9 cellular contexts compared by ENCODE assay signal in the genomic region with DNA sequence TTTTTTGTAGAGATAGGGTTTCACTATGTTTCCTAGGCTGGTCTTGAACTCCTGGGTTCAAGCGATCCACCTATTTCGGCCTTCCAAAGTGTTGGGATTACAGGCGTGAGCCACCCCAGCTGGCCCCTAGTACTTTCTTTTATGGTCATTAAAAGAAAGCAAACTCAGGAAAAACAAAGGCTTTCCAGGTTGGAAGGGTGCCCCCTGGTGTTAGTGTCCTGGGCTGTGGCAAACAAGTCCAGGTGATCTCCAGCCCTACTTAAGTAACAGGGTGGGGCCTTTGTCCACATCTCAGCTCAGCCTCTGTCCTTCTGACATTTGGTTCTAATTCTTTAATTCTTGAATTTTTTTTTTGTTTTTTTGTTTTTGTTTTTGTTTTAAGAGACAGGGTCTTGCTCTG. TPM values are rescaled to one million over a fixed set of nuclear protein-coding genes. Genes with fewer than 3 reads are reported as not detected.
DNase-seq lines count a peak whose midpoint lies in the region; ATAC-seq and TF ChIP-seq lines count a peak whose summit lies in the region.
"Had no signal": no experiment of that assay in that cellular context is flagged by ENCODE, and none has a peak within 500 bp of the region (broad histone marks: within the 10 kb centered on the region; RNA-seq: fewer than 3 reads in every experiment).

No MANE protein-coding gene starts in this region.

- no peaks in the 10 kb centered on the region for H3K9me3 Mint-ChIP-seq in stimulated activated memory B cell treated with anti-CD40 and anti-IgM and Interleukin-4, amounts not matched to agents 10 μg/mL and 1 μg/mL and 100 μg/mL, for 72 hours
- H3K9me3 Mint-ChIP-seq: IgD-negative memory B cell had no signal

- H3K4me3 ChIP-seq in BLaER1 (no peak overlapping the region), H7 (ENCODE audit: insufficient read depth, low read depth, low read length) (no peak overlapping the region), WERI-Rb-1 (ENCODE audit: low read depth, low read length) (no peak overlapping the region), fibroblast of mammary gland (ENCODE audit: control insufficient read depth, low read depth, low read length) (no peak overlapping the region)

- DNase-seq in H7 (peak; percentile 80), WERI-Rb-1 (peak; percentile 76), fibroblast of mammary gland (ENCODE audit: low read depth) (peak; percentile 69), midbrain (lab: John Stamatoyannopoulos, UW) (no peak), KG1 (lab: John Stamatoyannopoulos, UW) (no peak)
- peak; percentile 55 to 56 for DNase-seq in stimulated activated CD4-positive, alpha-beta T cell treated with anti-CD3 and anti-CD28 coated beads, Interleukin-2, amount 100 ng/mL, for 24 hours

- H3K9ac ChIP-seq in BLaER1, result no peak overlapping the region

- peaks cover 75% of the 10 kb centered on the region for H3K4me1 ChIP-seq in BLaER1

- H3K4me1 Mint-ChIP-seq in stimulated activated memory B cell treated with anti-CD40 and anti-IgM and Interleukin-4, amounts not matched to agents 10 μg/mL and 1 μg/mL and 100 μg/mL, for 72 hours, result peaks cover 4% of the 10 kb centered on the region

- no peaks in the 10 kb centered on the region for H3K36me3 Mint-ChIP-seq in stimulated activated memory B cell treated with anti-CD40 and anti-IgM and Interleukin-4, amounts not matched to agents 10 μg/mL and 1 μg/mL and 100 μg/mL, for 72 hours

- peak; percentile 73 for TF ChIP-seq CTCF in WERI-Rb-1 (IDR thresholded peaks at IDR 0.05; ENCODE audit: low read depth, low read length)
- peak; percentile 60 for TF ChIP-seq CTCF in fibroblast of mammary gland (conservative IDR thresholded peaks at IDR 0.05; ENCODE audit: control insufficient read depth, insufficient read depth, low read depth, low read length)

- H3K27ac ChIP-seq in BLaER1 (peak overlapping the region; percentile 51; the same call in 1 of the 2 replicates), WERI-Rb-1 (no peak overlapping the region)

- H4K20me1 ChIP-seq in BLaER1, result peaks cover 65% of the 10 kb centered on the region

- no peak overlapping the region for H3K4me3 Mint-ChIP-seq in stimulated activated memory B cell treated with anti-CD40 and anti-IgM and Interleukin-4, amounts not matched to agents 10 μg/mL and 1 μg/mL and 100 μg/mL, for 72 hours
- H3K4me3 Mint-ChIP-seq: IgD-negative memory B cell had no signal

- H3K4me2 ChIP-seq in BLaER1, result peak overlapping the region; percentile 95

- no peaks in the 10 kb centered on the region for H3K27me3 Mint-ChIP-seq in stimulated activated memory B cell treated with anti-CD40 and anti-IgM and Interleukin-4, amounts not matched to agents 10 μg/mL and 1 μg/mL and 100 μg/mL, for 72 hours

- ATAC-seq in stimulated activated memory B cell treated with anti-CD40 and anti-IgM and Interleukin-4, amounts not matched to agents 10 μg/mL and 1 μg/mL and 100 μg/mL, for 72 hours, result no peak

- H3K9me3 ChIP-seq in BLaER1 (no peaks in the 10 kb centered on the region), WERI-Rb-1 (ENCODE audit: severe bottlenecking) (no peaks in the 10 kb centered on the region)

- H3K27ac Mint-ChIP-seq in stimulated activated memory B cell treated with anti-CD40 and anti-IgM and Interleukin-4, amounts not matched to agents 10 μg/mL and 1 μg/mL and 100 μg/mL, for 72 hours, result no peak overlapping the region
- H3K27ac Mint-ChIP-seq: IgD-negative memory B cell had no signal

- H3K36me3 ChIP-seq in BLaER1, result peaks cover 50% of the 10 kb centered on the region
- H3K36me3 ChIP-seq in H7 (replicated peaks; ENCODE audit: control insufficient read depth, insufficient read depth, low read length), result peaks cover 7% of the 10 kb centered on the region
- H3K36me3 ChIP-seq in WERI-Rb-1, result peaks cover 27% of the 10 kb centered on the region

- no peaks in the 10 kb centered on the region for H3K27me3 ChIP-seq in BLaER1
- no peaks in the 10 kb centered on the region for H3K27me3 ChIP-seq in H7 (ENCODE audit: control insufficient read depth, insufficient read depth, low read length)
- no peaks in the 10 kb centered on the region for H3K27me3 ChIP-seq in WERI-Rb-1 (ENCODE audit: insufficient read depth, low read depth, severe bottlenecking)

RNA-seq across cellular contexts. Expression of gene IGFBP4, which starts 6.9 kb away (rescaled TPM):
- total RNA-seq in H7 (2014; rRNA removed; shearing (Covaris generic)), result 24.6 and 31.8 TPM in 2 replicates

RNA-seq across cellular contexts. Expression of gene TOP2A, which starts 32.5 kb away (rescaled TPM):
- total RNA-seq in H7 (2014; rRNA removed; shearing (Covaris generic)), result 159 and 249 TPM in 2 replicates

RNA-seq across cellular contexts. Expression of gene TNS4, which starts 51.2 kb away (rescaled TPM):
- total RNA-seq in H7 (2014; rRNA removed; shearing (Covaris generic)), result 0.14 and 0.18 TPM in 2 replicates

Comparison
In these comparisons a context has a peak if more than half of its experiments do, and no peak if none do; other contexts are left out.
1. DNase-seq: peak in H7 (single experiment), WERI-Rb-1 (single experiment), fibroblast of mammary gland (single experiment) and stimulated activated CD4-positive, alpha-beta T cell treated with anti-CD3 and anti-CD28 coated beads, Interleukin-2, amount 100 ng/mL, for 24 hours (2 of 2); none in midbrain (single experiment) and KG1 (single experiment).